1 cellular context compared by ENCODE assay signal in the genomic region with DNA sequence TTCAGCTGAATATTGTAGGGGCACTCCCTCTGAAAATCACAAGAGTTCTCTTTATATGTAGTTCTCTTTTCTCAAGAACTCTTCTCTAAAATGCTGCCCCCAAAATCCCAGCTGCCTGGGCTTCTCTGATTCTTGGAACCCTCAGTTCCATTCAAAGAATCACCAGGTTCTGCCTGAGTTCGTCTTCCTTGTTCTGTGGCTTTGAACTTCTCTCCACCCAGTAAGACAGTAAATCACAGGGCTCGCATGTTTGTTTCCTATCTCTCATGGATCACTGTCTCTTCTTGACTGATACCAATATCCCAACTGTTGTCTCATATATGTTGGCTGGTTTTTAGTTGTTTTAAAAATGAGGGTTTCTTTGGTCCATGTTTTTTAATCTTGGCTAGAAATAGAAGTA.
A peak's percentile ranks its signal among the peaks of the same experiment; 100 is the strongest.
TF ChIP-seq lines count a peak whose summit lies in the region.

No MANE protein-coding gene starts in this region.

TF ChIP-seq in K562, 482 proteins besides CTCF, POLR2A, EP300 and RAD21 (continued from another document):
- TF ChIP-seq, protein P1, sequence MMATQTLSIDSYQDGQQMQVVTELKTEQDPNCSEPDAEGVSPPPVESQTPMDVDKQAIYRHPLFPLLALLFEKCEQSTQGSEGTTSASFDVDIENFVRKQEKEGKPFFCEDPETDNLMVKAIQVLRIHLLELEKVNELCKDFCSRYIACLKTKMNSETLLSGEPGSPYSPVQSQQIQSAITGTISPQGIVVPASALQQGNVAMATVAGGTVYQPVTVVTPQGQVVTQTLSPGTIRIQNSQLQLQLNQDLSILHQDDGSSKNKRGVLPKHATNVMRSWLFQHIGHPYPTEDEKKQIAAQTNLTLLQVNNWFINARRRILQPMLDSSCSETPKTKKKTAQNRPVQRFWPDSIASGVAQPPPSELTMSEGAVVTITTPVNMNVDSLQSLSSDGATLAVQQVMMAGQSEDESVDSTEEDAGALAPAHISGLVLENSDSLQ (IDR thresholded peaks at IDR 0.05) = peak; percentile 32; the same call in 1 of the 2 replicates
- TF ChIP-seq, protein P2, sequence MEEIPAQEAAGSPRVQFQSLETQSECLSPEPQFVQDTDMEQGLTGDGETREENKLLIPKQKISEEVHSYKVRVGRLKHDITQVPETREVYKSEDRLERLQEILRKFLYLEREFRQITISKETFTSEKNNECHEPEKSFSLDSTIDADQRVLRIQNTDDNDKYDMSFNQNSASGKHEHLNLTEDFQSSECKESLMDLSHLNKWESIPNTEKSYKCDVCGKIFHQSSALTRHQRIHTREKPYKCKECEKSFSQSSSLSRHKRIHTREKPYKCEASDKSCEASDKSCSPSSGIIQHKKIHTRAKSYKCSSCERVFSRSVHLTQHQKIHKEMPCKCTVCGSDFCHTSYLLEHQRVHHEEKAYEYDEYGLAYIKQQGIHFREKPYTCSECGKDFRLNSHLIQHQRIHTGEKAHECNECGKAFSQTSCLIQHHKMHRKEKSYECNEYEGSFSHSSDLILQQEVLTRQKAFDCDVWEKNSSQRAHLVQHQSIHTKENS (CRISPR knock-in tag; IDR thresholded peaks at IDR 0.05) = no peak
- TF ChIP-seq MEIS2 (IDR thresholded peaks at IDR 0.05; ENCODE audit: partially characterized antibody) (peak; percentile 77), HDAC2 (IDR thresholded peaks at IDR 0.05) (no peak)
